22 cellular contexts compared by ENCODE assay signal in the genomic region with DNA sequence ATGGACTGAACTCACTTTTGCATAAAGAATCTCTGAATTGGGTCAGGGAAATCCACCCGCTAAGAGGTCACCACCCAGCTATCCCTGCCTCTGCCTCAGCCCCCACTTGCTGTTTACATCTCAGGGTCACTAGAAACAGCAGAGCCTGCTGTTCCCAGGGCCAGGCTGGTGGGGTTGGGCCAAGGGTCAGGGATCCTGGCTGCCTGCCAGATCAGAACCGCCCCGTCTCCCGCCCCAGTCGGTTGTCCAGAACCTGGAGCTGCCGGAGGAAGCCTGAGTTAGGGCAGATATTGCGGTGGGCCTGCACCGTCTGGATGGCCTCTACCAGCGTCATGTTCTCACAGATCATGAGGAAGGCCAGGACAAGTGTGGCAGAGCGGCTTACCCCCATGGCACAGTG.
"Had no signal": no experiment of that assay in that cellular context is flagged by ENCODE, and none has a peak within 500 bp of the region (broad histone marks: within the 10 kb centered on the region; RNA-seq: fewer than 3 reads in every experiment).

No MANE protein-coding gene starts in this region.

- ATAC-seq: esophagus mucosa; gastrocnemius medialis; left lobe of liver; natural killer cell; pancreas; sciatic nerve; stimulated activated effector memory CD8-positive, alpha-beta T cell treated with anti-CD3 and anti-CD28 coated beads, Interleukin-12 subunit alpha, Interleukin-12 subunit beta, amount 100 ng/mL, for 72 hours had no signal

- H3K4me1 ChIP-seq: colonic mucosa, pancreas, prostate gland, right atrium auricular region, thyroid gland had no signal

- H3K9me3 ChIP-seq: colonic mucosa, gastrocnemius medialis, neutrophil, pancreas, prostate gland, right atrium auricular region, stomach, thyroid gland had no signal

- FAIRE-seq: keratinocyte, pancreas had no signal

- H3K27me3 ChIP-seq: colonic mucosa, gastrocnemius medialis, neutrophil, pancreas, right atrium auricular region, stomach, thyroid gland had no signal

- H3K4me3 ChIP-seq: colonic mucosa, gastrocnemius medialis, pancreas, prostate gland, right atrium auricular region, stomach, thyroid gland had no signal

- H3K36me3 ChIP-seq: colonic mucosa, pancreas, prostate gland, right atrium auricular region, stomach, thyroid gland had no signal

- H3K27ac ChIP-seq: colonic mucosa, epithelial cell of prostate, neutrophil, pancreas, prostate gland, right atrium auricular region, stomach, thyroid gland had no signal

- DNase-seq: colonic mucosa; effector CD8-positive, alpha-beta T cell; endodermal cell; foreskin fibroblast; head of caudate nucleus; natural killer cell; pancreas; stimulated activated CD4-positive, alpha-beta T cell treated with anti-CD3 and anti-CD28 coated beads, Interleukin-2, amount 100 ng/mL, for 24 hours; stimulated activated CD4-positive, alpha-beta T cell treated with anti-CD3 and anti-CD28 coated beads, Interleukin-4, amount 100 ng/mL, for 24 hours; stimulated activated naive CD4-positive, alpha-beta T cell treated with Interleukin-2 at 50 U/mL for 16 hours; stomach; thyroid gland had no signal
